In genomic region chr6:167825059-167825758, GRCh38 we compare ENCODE assay signal across 9 cellular contexts. TPM values are rescaled to one million over a fixed set of nuclear protein-coding genes. Genes with fewer than 3 reads are reported as not detected.
DNase-seq lines count a peak whose midpoint lies in the region; ATAC-seq, FAIRE-seq and TF ChIP-seq lines count a peak whose summit lies in the region.
"Had no signal": no experiment of that assay in that cellular context is flagged by ENCODE, and none has a peak within 500 bp of the region (broad histone marks: within the 10 kb centered on the region; RNA-seq: fewer than 3 reads in every experiment).

No MANE protein-coding gene starts in this region.

- peaks cover 25% of the 10 kb centered on the region for H3K36me3 Mint-ChIP-seq in Caco-2 (ENCODE audit: insufficient read depth, unreplicated experiment)

- H3K27ac Mint-ChIP-seq in Caco-2 (ENCODE audit: unreplicated experiment): peak overlapping the region; percentile 93

- H3K4me1 ChIP-seq in Caco-2 (peaks cover 22% of the 10 kb centered on the region), OCI-LY1 (ENCODE audit: insufficient read depth, low read length, severe bottlenecking) (peaks cover 19% of the 10 kb centered on the region), pancreas (peaks cover 10 to 13% (median 12%) of the 10 kb centered on the region in 3 donors), Karpas-422 (ENCODE audit: low read length) (peaks cover 13% of the 10 kb centered on the region)

- H3F3A ChIP-seq in OCI-LY1 (ENCODE audit: insufficient read depth, low read length): no peaks in the 10 kb centered on the region

- in situ Hi-C loops in GM13977 (cut with MboI; ENCODE audit: low pct_unique_long_range_greater_than_20kb, low sequenced_read_pairs, unreplicated experiment): no loop called here

- H3K4me1 Mint-ChIP-seq in Caco-2 (ENCODE audit: low read depth, unreplicated experiment): peaks cover 4% of the 10 kb centered on the region

- no peaks in the 10 kb centered on the region for H3K27me3 Mint-ChIP-seq in Caco-2 (ENCODE audit: insufficient read depth, unreplicated experiment)

- intact Hi-C loops in Caco-2 (cut with micrococcal nuclease; ENCODE audit: unreplicated experiment) (loop anchor here (1.0 to 10.0 kb wide), 4 partner anchors 10 to 320 kb away; no protein-coding TSS in a partner anchor), pancreas (cut with DNase I) (no loop called here)

- BruUV-seq in Caco-2 (replicated peaks; lab: Mats Ljungman, UMichigan): no TSS peak

- peak overlapping the region; percentile 96 for H3K4me3 Mint-ChIP-seq in Caco-2 (ENCODE audit: unreplicated experiment)

- H2AFZ ChIP-seq in OCI-LY1 (ENCODE audit: low read length) (no peak overlapping the region), Karpas-422 (ENCODE audit: low read length) (no peak overlapping the region)

- H3K27ac ChIP-seq in OCI-LY1 (ENCODE audit: low read depth, low read length, poor library complexity, severe bottlenecking) (no peak overlapping the region), pancreas (peak overlapping the region; percentile 62 to 86 (median 77)), Karpas-422 (ENCODE audit: low read length) (no peak overlapping the region)

- H4K20me1 ChIP-seq in OCI-LY1 (ENCODE audit: insufficient read depth, low read length): no peaks in the 10 kb centered on the region
- peaks cover 19% of the 10 kb centered on the region for H4K20me1 ChIP-seq in Karpas-422 (ENCODE audit: insufficient read depth, low read depth, low read length)

- H3K9me2 ChIP-seq in OCI-LY1 (ENCODE audit: low read depth, low read length) (no peaks in the 10 kb centered on the region), Karpas-422 (replicated peaks; ENCODE audit: insufficient read depth, low read length) (no peaks in the 10 kb centered on the region)

- FAIRE-seq in pancreas (lab: Jason Lieb, UNC): no peak
- FAIRE-seq: endometrium had no signal

- no peak for DNase-seq in Caco-2
- DNase-seq in epithelial cell of esophagus (ENCODE audit: low read depth): no peak
- no peak for DNase-seq in pancreas
- no peak for DNase-seq in GM20000 (ENCODE audit: low spot score)
- no peak for DNase-seq in GM13977 (ENCODE audit: low spot score)
- DNase-seq in Karpas-422: no peak
- no peak for DNase-seq in OCI-M1 (lab: John Stamatoyannopoulos, UW)

- CTCF ChIA-PET in Caco-2 (lab: Charles Lee): interaction anchor here (1.0 kb wide), 1 partner anchor 10 kb away, joined by 3 read pairs; no protein-coding TSS in a partner anchor

- no peak for ATAC-seq in pancreas

- no peak for TF ChIP-seq CTCF in Caco-2 (IDR thresholded peaks at IDR 0.05; ENCODE audit: insufficient read depth in 1 of 2, low read depth in 1 of 2, low read length in 1 of 2, severe bottlenecking in 1 of 2, unreplicated experiment in 1 of 2)
- TF ChIP-seq CTCF in OCI-LY1 (IDR thresholded peaks at IDR 0.05; ENCODE audit: low read length): no peak
- TF ChIP-seq CTCF in epithelial cell of esophagus (IDR thresholded peaks at IDR 0.05; ENCODE audit: insufficient read depth, low read depth, low read length, missing control alignments): no peak
- TF ChIP-seq CTCF in pancreas (IDR thresholded peaks at IDR 0.05): no peak
- no peak for TF ChIP-seq CTCF in GM20000 (IDR thresholded peaks at IDR 0.05; ENCODE audit: extremely low read depth, missing control alignments)
- no peak for TF ChIP-seq CTCF in GM13977 (IDR thresholded peaks at IDR 0.05; ENCODE audit: extremely low read depth, insufficient read depth, missing control alignments)

- POLR2A ChIA-PET in Caco-2 (lab: Charles Lee): no interaction called here

- peak overlapping the region; percentile 98 for H3K4me2 ChIP-seq in OCI-LY1 (ENCODE audit: low read length)
- no peak overlapping the region for H3K4me2 ChIP-seq in Karpas-422 (ENCODE audit: low read depth, low read length, poor library complexity, severe bottlenecking)

- H3K9me3 ChIP-seq in Caco-2 (no peaks in the 10 kb centered on the region), OCI-LY1 (ENCODE audit: low read length) (no peaks in the 10 kb centered on the region), pancreas (no peaks in the 10 kb centered on the region), Karpas-422 (ENCODE audit: low read length) (no peaks in the 10 kb centered on the region)

- 10 to 11% methylated on average over 29 of the region's 29 CpGs for WGBS in pancreas, 2 donors

- H3K27me3 ChIP-seq in Caco-2 (replicated peaks; ENCODE audit: control insufficient read depth, insufficient read depth, low read length) (no peaks in the 10 kb centered on the region), OCI-LY1 (ENCODE audit: insufficient read depth, low read length) (no peaks in the 10 kb centered on the region; the same call in none of the 2 replicates), pancreas (no peaks in the 10 kb centered on the region), Karpas-422 (ENCODE audit: low read length) (no peaks in the 10 kb centered on the region)

- no peak overlapping the region for H3K9ac ChIP-seq in OCI-LY1 (ENCODE audit: low read length)
- H3K9ac ChIP-seq in Karpas-422 (ENCODE audit: low read length): no peak overlapping the region

- H3K4me3 ChIP-seq in Caco-2 (ENCODE audit: low read depth, low read length) (peak overlapping the region; percentile 99), OCI-LY1 (ENCODE audit: low read depth, low read length, poor library complexity, severe bottlenecking) (peak overlapping the region; percentile 78), epithelial cell of esophagus (ENCODE audit: low read length) (peak overlapping the region; percentile 85), pancreas (peak overlapping the region; percentile 56 to 68 (median 64)), Karpas-422 (ENCODE audit: low read length) (no peak overlapping the region)

- H3K9me3 Mint-ChIP-seq in Caco-2 (ENCODE audit: unreplicated experiment): no peaks in the 10 kb centered on the region

- H3K79me2 ChIP-seq in OCI-LY1 (ENCODE audit: insufficient read depth, low read length) (no peaks in the 10 kb centered on the region), Karpas-422 (ENCODE audit: low read length) (no peaks in the 10 kb centered on the region)

- H3K36me3 ChIP-seq in Caco-2 (ENCODE audit: control insufficient read depth, insufficient read depth, low read length) (no peaks in the 10 kb centered on the region; the same call in 1 of the 2 replicates), OCI-LY1 (ENCODE audit: insufficient read depth, low read length) (no peaks in the 10 kb centered on the region), pancreas (no peaks in the 10 kb centered on the region), Karpas-422 (ENCODE audit: insufficient read depth, low read length) (no peaks in the 10 kb centered on the region)

RNA-seq across cellular contexts. Expression of gene AFDN, which starts 1.5 kb away (rescaled TPM):
- total RNA-seq in Caco-2 (2022): 177 TPM in 2 replicates
- total RNA-seq in pancreas: 100 to 1,000 TPM in 1 of 6 donors, 10 to 100 TPM in 5; 66.6 to 122 (median 75.7) TPM
- polyA plus RNA-seq in pancreas: 10 to 100 TPM; 55.2 to 56.7 TPM
- total RNA-seq in Karpas-422 (2014; rRNA removed; shearing (Covaris generic); ENCODE audit: low replicate concordance): 18.9 and 21.0 TPM in 2 replicates

Comparison
In these comparisons a context has a peak if more than half of its experiments do, and no peak if none do; other contexts are left out.
1. H3K27ac ChIP-seq: peak in pancreas (4 of 4); none in OCI-LY1 (single experiment) and Karpas-422 (single experiment).